Comparison of ENCODE assay signal across 25 cellular contexts in the genomic region with DNA sequence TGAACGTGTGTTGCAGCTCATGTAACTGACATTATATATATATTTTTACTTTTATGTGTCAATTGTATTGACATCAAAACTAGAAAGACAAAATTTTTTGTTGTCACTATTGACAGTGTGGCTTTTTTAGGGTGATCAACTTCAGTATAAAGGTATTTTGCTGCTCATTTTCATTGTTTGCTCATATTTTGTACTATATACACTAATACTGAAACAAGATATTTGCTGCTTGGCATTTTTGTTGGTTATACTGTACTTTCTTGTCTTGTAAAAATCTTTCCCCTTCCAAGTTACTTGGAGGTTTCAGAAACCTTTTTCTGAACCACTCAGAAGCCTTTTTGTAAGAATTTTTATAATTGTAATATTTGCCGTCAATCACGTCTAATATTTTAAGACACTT. TPM values are rescaled to one million over a fixed set of nuclear protein-coding genes. Genes with fewer than 3 reads are reported as not detected.
DNase-seq lines count a peak whose midpoint lies in the region; ATAC-seq and TF ChIP-seq lines count a peak whose summit lies in the region.
"Had no signal": no experiment of that assay in that cellular context is flagged by ENCODE, and none has a peak within 500 bp of the region (broad histone marks: within the 10 kb centered on the region; RNA-seq: fewer than 3 reads in every experiment).

No MANE protein-coding gene starts in this region.

- no peak for TF ChIP-seq POLR2A in body of pancreas (IDR thresholded peaks at IDR 0.05)

- peaks cover 98% of the 10 kb centered on the region for H3K79me2 ChIP-seq in Karpas-422 (ENCODE audit: low read length)

- H3K9me3 ChIP-seq in Karpas-422 (ENCODE audit: low read length) (no peaks in the 10 kb centered on the region), body of pancreas (no peaks in the 10 kb centered on the region)
- H3K9me3 ChIP-seq: BLaER1, Peyer's patch had no signal

- H3K4me3 Mint-ChIP-seq in stimulated activated naive CD8-positive, alpha-beta T cell treated with anti-CD3 and anti-CD28 coated beads, Interleukin-15, amount 100 ng/mL, for 72 hours, result no peak overlapping the region

- H3K27ac ChIP-seq in Karpas-422 (ENCODE audit: low read length) (peak overlapping the region; percentile 52; the same call in 1 of the 2 replicates), body of pancreas (peak overlapping the region in 3 of 4 donors; percentile 21 to 84 (median 76))
- H3K27ac ChIP-seq: BLaER1, Peyer's patch, SK-N-MC had no signal

- H3K4me1 Mint-ChIP-seq in stimulated activated naive CD8-positive, alpha-beta T cell treated with anti-CD3 and anti-CD28 coated beads, Interleukin-15, amount 100 ng/mL, for 72 hours, result peaks cover 56% of the 10 kb centered on the region

- peak overlapping the region; percentile 59 for H3K4me2 ChIP-seq in Karpas-422 (ENCODE audit: low read depth, low read length, poor library complexity, severe bottlenecking)
- H3K4me2 ChIP-seq: BLaER1 had no signal

- peaks cover 10% of the 10 kb centered on the region; the same call in 1 of the 2 replicates for H3K36me3 ChIP-seq in Karpas-422 (ENCODE audit: insufficient read depth, low read length)
- H3K36me3 ChIP-seq in body of pancreas (replicated peaks in 1 of 2; ENCODE audit: insufficient read depth in 1 of 2, low read depth in 2 of 2), result no peaks in the 10 kb centered on the region
- H3K36me3 ChIP-seq: BLaER1, Peyer's patch had no signal

- ATAC-seq in stimulated activated naive CD8-positive, alpha-beta T cell treated with anti-CD3 and anti-CD28 coated beads, Interleukin-15, amount 100 ng/mL, for 72 hours, result peak; percentile 45
- ATAC-seq in stimulated activated naive CD8-positive, alpha-beta T cell treated with anti-CD3 and anti-CD28 coated beads, Interleukin-15, Interleukin-2, amounts not matched to agents 100 U/mL and 50 U/mL, for 24 hours, result no peak
- no peak for ATAC-seq in body of pancreas
- ATAC-seq in GM21619 (IDR thresholded peaks at IDR 0.05; ENCODE audit: unreplicated experiment), result no peak
- ATAC-seq in GM18498 (IDR thresholded peaks at IDR 0.05; ENCODE audit: unreplicated experiment), result no peak

- H2AFZ ChIP-seq in Karpas-422 (ENCODE audit: low read length), result no peak overlapping the region

- H3K4me3 ChIP-seq in Karpas-422 (ENCODE audit: low read length) (no peak overlapping the region), body of pancreas (no peak overlapping the region)
- H3K4me3 ChIP-seq: BLaER1, Peyer's patch, SK-N-MC had no signal

- no peaks in the 10 kb centered on the region for H3K9me2 ChIP-seq in Karpas-422 (replicated peaks; ENCODE audit: insufficient read depth, low read length)

- H4K20me1 ChIP-seq in Karpas-422 (ENCODE audit: insufficient read depth, low read depth, low read length), result no peaks in the 10 kb centered on the region

- intact Hi-C loops in body of pancreas (cut with DNase I), result no loop called here

- H3K9me3 Mint-ChIP-seq in stimulated activated naive CD8-positive, alpha-beta T cell treated with anti-CD3 and anti-CD28 coated beads, Interleukin-15, amount 100 ng/mL, for 72 hours, result no peaks in the 10 kb centered on the region
- H3K9me3 Mint-ChIP-seq: CD4-positive, CD25-positive, alpha-beta regulatory T cell had no signal

- H3K4me1 ChIP-seq in Karpas-422 (ENCODE audit: low read length), result peaks cover 53% of the 10 kb centered on the region
- H3K4me1 ChIP-seq in body of pancreas, result peaks cover 74% of the 10 kb centered on the region
- H3K4me1 ChIP-seq: BLaER1 had no signal

- 56 to 70% methylated on average over 3 of the region's 3 CpGs for WGBS in body of pancreas, 2 donors

- no peak overlapping the region for H3K27ac Mint-ChIP-seq in stimulated activated naive CD8-positive, alpha-beta T cell treated with anti-CD3 and anti-CD28 coated beads, Interleukin-15, amount 100 ng/mL, for 72 hours

- no peak overlapping the region for H3K9ac ChIP-seq in Karpas-422 (ENCODE audit: low read length)
- H3K9ac ChIP-seq: BLaER1 had no signal

- no peaks in the 10 kb centered on the region for H3K27me3 ChIP-seq in Karpas-422 (ENCODE audit: low read length)
- H3K27me3 ChIP-seq in body of pancreas, result no peaks in the 10 kb centered on the region
- H3K27me3 ChIP-seq: BLaER1, Peyer's patch had no signal

- no peak for TF ChIP-seq CTCF in body of pancreas (IDR thresholded peaks at IDR 0.05)

- no peak for DNase-seq in stimulated activated naive CD8-positive, alpha-beta T cell treated with anti-CD3 and anti-CD28 coated beads, Interleukin-15, amount 100 ng/mL, for 72 hours
- DNase-seq in stimulated activated naive CD8-positive, alpha-beta T cell treated with anti-CD3 and anti-CD28 coated beads, Interleukin-15, Interleukin-2, amounts not matched to agents 100 U/mL and 50 U/mL, for 24 hours, result no peak
- no peak for DNase-seq in Karpas-422
- DNase-seq in body of pancreas, result no peak
- DNase-seq in NAMALWA (ENCODE audit: low spot score), result no peak
- DNase-seq: 8988T; CD4-positive, CD25-positive, alpha-beta regulatory T cell; DMS153; DND-41; GOT3; HCEC 1CT; IMR-90; KG1; MM.1S; NCI-H1048; NCI-H1417; NCI-H1694; NCI-H2029 treated with DMSO at 0.1 percent for 48 hours; NCI-H526 treated with DMSO at 0.1 percent for 48 hours; Peyer's patch; SIG-M5 had no signal

- no peaks in the 10 kb centered on the region for H3K27me3 Mint-ChIP-seq in stimulated activated naive CD8-positive, alpha-beta T cell treated with anti-CD3 and anti-CD28 coated beads, Interleukin-15, amount 100 ng/mL, for 72 hours
- H3K27me3 Mint-ChIP-seq: CD4-positive, CD25-positive, alpha-beta regulatory T cell had no signal

RNA-seq across cellular contexts. Expression of gene AFTPH, which starts 16.5 kb away (rescaled TPM):
- 88.9 and 124 TPM in 2 replicates for total RNA-seq in Karpas-422 (2014; rRNA removed; shearing (Covaris generic); ENCODE audit: low replicate concordance)
- total RNA-seq in body of pancreas, result 10 to 100 TPM; 32.0 to 52.9 TPM
